Comparison of ENCODE assay signal across 1 cellular context in genomic region chr12:111763552-111763951, GRCh38.
TF ChIP-seq lines count a peak whose summit lies in the region.
"Not testable (repeated sequence)": the region's sequence is repeated elsewhere in the genome, so short reads cannot be mapped to it uniquely, and the experiment has no call there.

No MANE protein-coding gene starts in this region.

TF ChIP-seq in K562, 482 proteins besides CTCF, POLR2A, EP300 and RAD21:
- not testable (repeated sequence) for TF ChIP-seq PBX2 (CRISPR knock-in tag; IDR thresholded peaks at IDR 0.05; ENCODE audit: low read depth)
- TF ChIP-seq PBX2 (tag; conservative IDR thresholded peaks at IDR 0.05; ENCODE audit: low read depth) (peak; percentile 45; the same call in 1 of the 2 replicates), ZNF431 (CRISPR knock-in tag; IDR thresholded peaks at IDR 0.05) (peak; percentile 42; the same call in 1 of the 2 replicates), CHD2 (IDR thresholded peaks at IDR 0.05; ENCODE audit: low read depth, low read length) (peak; percentile 68; the same call in 1 of the 2 replicates), PKNOX1 (IDR thresholded peaks at IDR 0.05) (peak; percentile 88)
